ENCODE assay signal across 8 cellular contexts in genomic region chr9:125261501-125262216, GRCh38. TPM values are rescaled to one million over a fixed set of nuclear protein-coding genes. Genes with fewer than 3 reads are reported as not detected.
A peak's percentile ranks its signal among the peaks of the same experiment; 100 is the strongest.
DNase-seq lines count a peak whose midpoint lies in the region; ATAC-seq and TF ChIP-seq lines count a peak whose summit lies in the region.

Gene GAPVD1 (plus strand): TSS chr9:125261826. CDS start chr9:125298922, 37,096 bp downstream.

- H3K27me3 Mint-ChIP-seq in activated naive CD8-positive, alpha-beta T cell treated with anti-CD3 and anti-CD28 coated beads, Interleukin-2, amount 10 ng/mL, durations not matched to agents 7 days and 5 days = no peaks in the 10 kb centered on the region

- H3K4me1 ChIP-seq in parathyroid adenoma = peaks cover 3% of the 10 kb centered on the region
- peaks cover 0 to 26% (median 15%) of the 10 kb centered on the region in 4 donors for H3K4me1 ChIP-seq in tibial artery

- H3K9ac ChIP-seq in SU-DHL-6 (ENCODE audit: low read length) (peak within 1 kb of the TSS; percentile 99), parathyroid adenoma (peak within 1 kb of the TSS; percentile 80)

- no peaks in the 10 kb centered on the region for H4K20me1 ChIP-seq in SU-DHL-6 (ENCODE audit: low read depth, low read length)

- peak within 1 kb of the TSS; percentile 94 for H3K27ac Mint-ChIP-seq in activated naive CD8-positive, alpha-beta T cell treated with anti-CD3 and anti-CD28 coated beads, Interleukin-2, amount 10 ng/mL, durations not matched to agents 7 days and 5 days

- H3K36me3 Mint-ChIP-seq in activated naive CD8-positive, alpha-beta T cell treated with anti-CD3 and anti-CD28 coated beads, Interleukin-2, amount 10 ng/mL, durations not matched to agents 7 days and 5 days = peaks cover 10% of the 10 kb centered on the region

- intact Hi-C loops in Right ventricle myocardium superior (cut with DNase I) = no loop called here
- intact Hi-C loops in tibial artery (cut with DNase I; ENCODE audit: low total_unique reads) = no loop called here

- H3F3A ChIP-seq in SU-DHL-6 (ENCODE audit: insufficient read depth) = 0 out of 2 replicates have a peak, but pooled peaks cover 9% of the 10 kb centered on the region

- POLR2A ChIA-PET in activated naive CD8-positive, alpha-beta T cell treated with anti-CD3 and anti-CD28 coated beads, Interleukin-2, amount 10 ng/mL, durations not matched to agents 7 days and 5 days (lab: Charles Lee) = interaction anchor here (0.6 to 4.3 kb wide), 12 partner anchors 9 to 393 kb away, joined by 3 to 73 read pairs (median 4); partner anchors contain the start of gene HSPA5

- H3K4me3 Mint-ChIP-seq in activated naive CD8-positive, alpha-beta T cell treated with anti-CD3 and anti-CD28 coated beads, Interleukin-2, amount 10 ng/mL, durations not matched to agents 7 days and 5 days = peak within 1 kb of the TSS; percentile 97

- H3K27ac ChIP-seq in SU-DHL-6 (ENCODE audit: low read depth, low read length) (peak within 1 kb of the TSS; percentile 82), parathyroid adenoma (peak within 1 kb of the TSS; percentile 71), tibial artery (peak within 1 kb of the TSS; percentile 87 to 88)

- no peaks in the 10 kb centered on the region for H3K36me3 ChIP-seq in SU-DHL-6 (ENCODE audit: low read length)
- no peaks in the 10 kb centered on the region for H3K36me3 ChIP-seq in parathyroid adenoma (ENCODE audit: control insufficient read depth, insufficient read depth, low read length)
- H3K36me3 ChIP-seq in tibial artery = peaks cover 0 to 8% (median 5%) of the 10 kb centered on the region in 3 donors

- peaks cover 31% of the 10 kb centered on the region for H3K4me1 Mint-ChIP-seq in activated naive CD8-positive, alpha-beta T cell treated with anti-CD3 and anti-CD28 coated beads, Interleukin-2, amount 10 ng/mL, durations not matched to agents 7 days and 5 days

- H2AFZ ChIP-seq in SU-DHL-6 (ENCODE audit: low read depth, low read length, severe bottlenecking) (peak within 1 kb of the TSS; percentile 95), parathyroid adenoma (peak within 1 kb of the TSS; percentile 96)

- ATAC-seq in HG02623 (IDR thresholded peaks at IDR 0.05; ENCODE audit: unreplicated experiment) (peak; percentile 89), Right ventricle myocardium superior (ENCODE audit: poor library complexity) (peak; percentile 100)
- ATAC-seq in activated naive CD8-positive, alpha-beta T cell treated with anti-CD3 and anti-CD28 coated beads, Interleukin-2, amount 10 ng/mL, durations not matched to agents 7 days and 5 days (ENCODE audit: low read depth) = peak; percentile 98

- H3K9me3 ChIP-seq in SU-DHL-6 (ENCODE audit: insufficient read depth, low read length) (no peaks in the 10 kb centered on the region), parathyroid adenoma (ENCODE audit: control insufficient read depth, low read length) (no peaks in the 10 kb centered on the region), tibial artery (no peaks in the 10 kb centered on the region)

- H3K4me3 ChIP-seq in SU-DHL-6 (ENCODE audit: insufficient read depth, low read length, poor library complexity, severe bottlenecking) (peak within 1 kb of the TSS; percentile 99), parathyroid adenoma (ENCODE audit: low read depth, low read length) (peak within 1 kb of the TSS; percentile 99), tibial artery (peak within 1 kb of the TSS; percentile 80 to 81)

- DNase-seq in NCI-H1092 treated with DMSO at 0.1 percent for 48 hours (lab: John Stamatoyannopoulos, UW) = peak; percentile 86
- DNase-seq in activated naive CD8-positive, alpha-beta T cell treated with anti-CD3 and anti-CD28 coated beads, Interleukin-2, amount 10 ng/mL, durations not matched to agents 7 days and 5 days = peak; percentile 94
- peak; percentile 93 for DNase-seq in Right ventricle myocardium superior
- DNase-seq in tibial artery = peak; percentile 74 to 91

- TF ChIP-seq CTCF in GM12873 (IDR thresholded peaks at IDR 0.05; ENCODE audit: insufficient read depth, low read depth, low read length, missing control alignments) = peak; percentile 55
- no peak for TF ChIP-seq CTCF in SU-DHL-6 (IDR thresholded peaks at IDR 0.05; ENCODE audit: insufficient read depth, low read length, poor library complexity, severe bottlenecking)
- TF ChIP-seq CTCF in parathyroid adenoma (IDR thresholded peaks at IDR 0.05) = peak; percentile 41
- peak; percentile 50 to 63 for TF ChIP-seq CTCF in tibial artery (IDR thresholded peaks at IDR 0.05)

- H3K9me2 ChIP-seq in SU-DHL-6 (replicated peaks; ENCODE audit: insufficient read depth, low read length) = no peaks in the 10 kb centered on the region

- H3K27me3 ChIP-seq in SU-DHL-6 (ENCODE audit: low read length) (no peaks in the 10 kb centered on the region), parathyroid adenoma (ENCODE audit: control insufficient read depth, insufficient read depth, low read length) (no peaks in the 10 kb centered on the region), tibial artery (peaks cover 0 to 4% of the 10 kb centered on the region in 2 donors)

- H3K4me2 ChIP-seq in SU-DHL-6 (ENCODE audit: low read depth, low read length, poor library complexity, severe bottlenecking) (peak within 1 kb of the TSS; percentile 89), parathyroid adenoma (ENCODE audit: low read length) (peak within 1 kb of the TSS; percentile 86)

- no peaks in the 10 kb centered on the region for H3K9me3 Mint-ChIP-seq in activated naive CD8-positive, alpha-beta T cell treated with anti-CD3 and anti-CD28 coated beads, Interleukin-2, amount 10 ng/mL, durations not matched to agents 7 days and 5 days

- H3K79me2 ChIP-seq in SU-DHL-6 (ENCODE audit: insufficient read depth, low read length) (peaks cover 47% of the 10 kb centered on the region), parathyroid adenoma (peaks cover 23% of the 10 kb centered on the region)

RNA-seq across cellular contexts. Expression of gene GAPVD1, which starts in this region (rescaled TPM):
- total RNA-seq in activated naive CD8-positive, alpha-beta T cell treated with anti-CD3 and anti-CD28 coated beads, Interleukin-2, amount 10 ng/mL, durations not matched to agents 7 days and 5 days = 10 to 100 TPM; 57.8 to 58.7 TPM
- 31.9 TPM for total RNA-seq in Right ventricle myocardium superior

Comparison
In these comparisons a context has a peak if more than half of its experiments do, and no peak if none do; other contexts are left out.
1. Peak in every context shown above with its lines: DNase-seq, ATAC-seq, H3K4me3 ChIP-seq and H3K27ac ChIP-seq.